In genomic region chrX:41043950-41044349, GRCh38 we compare ENCODE assay signal across 22 cellular contexts. TPM values are rescaled to one million over a fixed set of nuclear protein-coding genes. Genes with fewer than 3 reads are reported as not detected.
DNase-seq lines count a peak whose midpoint lies in the region; TF ChIP-seq lines count a peak whose summit lies in the region.
"Had no signal": no experiment of that assay in that cellular context is flagged by ENCODE, and none has a peak within 500 bp of the region (broad histone marks: within the 10 kb centered on the region; RNA-seq: fewer than 3 reads in every experiment).

No MANE protein-coding gene starts in this region.

- H3K27me3 Mint-ChIP-seq in HFFc6 (ENCODE audit: insufficient read depth) = no peaks in the 10 kb centered on the region
- no peaks in the 10 kb centered on the region for H3K27me3 Mint-ChIP-seq in activated T-helper 2 cell treated with anti-CD3 and anti-CD28 coated beads, Interferon-gamma antibody, Interleukin-2, Interleukin-4, amounts not matched to agents 10 μg/mL and 5 μg/mL and 100 μg/mL, durations not matched to agents 14 hours and 24 hours and 36 hours (ENCODE audit: low read depth)

- peaks cover 11% of the 10 kb centered on the region for H3K27me3 ChIP-seq in adipocyte (replicated peaks; ENCODE audit: control insufficient read depth, insufficient read depth, low read length)
- peaks cover 11% of the 10 kb centered on the region for H3K27me3 ChIP-seq in skeletal muscle satellite cell (ENCODE audit: control insufficient read depth, insufficient read depth, low read length)
- H3K27me3 ChIP-seq: upper lobe of right lung had no signal

- H3K9me3 Mint-ChIP-seq in HFFc6 = no peaks in the 10 kb centered on the region
- no peaks in the 10 kb centered on the region for H3K9me3 Mint-ChIP-seq in activated T-helper 2 cell treated with anti-CD3 and anti-CD28 coated beads, Interferon-gamma antibody, Interleukin-2, Interleukin-4, amounts not matched to agents 10 μg/mL and 5 μg/mL and 100 μg/mL, durations not matched to agents 14 hours and 24 hours and 36 hours
- H3K9me3 Mint-ChIP-seq: natural killer cell treated with Interleukin-12 subunit alpha and Interleukin-12 subunit beta and Interleukin-15 and Interleukin-18, amount 100 ng/mL, for 72 hours; T-cell had no signal

- intact Hi-C loops in activated T-helper 2 cell treated with anti-CD3 and anti-CD28 coated beads, Interferon-gamma antibody, Interleukin-2, Interleukin-4, amounts not matched to agents 10 μg/mL and 5 μg/mL and 100 μg/mL, durations not matched to agents 14 hours and 24 hours and 36 hours (cut with micrococcal nuclease) = no loop called here

- H3K4me3 Mint-ChIP-seq in HFFc6 = no peak overlapping the region
- H3K4me3 Mint-ChIP-seq in activated T-helper 2 cell treated with anti-CD3 and anti-CD28 coated beads, Interferon-gamma antibody, Interleukin-2, Interleukin-4, amounts not matched to agents 10 μg/mL and 5 μg/mL and 100 μg/mL, durations not matched to agents 14 hours and 24 hours and 36 hours (ENCODE audit: low read depth) = no peak overlapping the region
- H3K4me3 Mint-ChIP-seq: natural killer cell treated with Interleukin-12 subunit alpha and Interleukin-12 subunit beta and Interleukin-15 and Interleukin-18, amount 100 ng/mL, for 72 hours; T-cell had no signal

- H3K4me1 ChIP-seq in adipocyte (ENCODE audit: control insufficient read depth, insufficient read depth, low read length) (peaks cover 4% of the 10 kb centered on the region), skeletal muscle satellite cell (ENCODE audit: control insufficient read depth, insufficient read depth, low read length) (peaks cover 12% of the 10 kb centered on the region)
- H3K4me1 ChIP-seq: BLaER1, stomach, upper lobe of right lung had no signal

- peaks cover 14% of the 10 kb centered on the region for H3K4me1 Mint-ChIP-seq in HFFc6 (ENCODE audit: low read depth)
- no peaks in the 10 kb centered on the region for H3K4me1 Mint-ChIP-seq in activated T-helper 2 cell treated with anti-CD3 and anti-CD28 coated beads, Interferon-gamma antibody, Interleukin-2, Interleukin-4, amounts not matched to agents 10 μg/mL and 5 μg/mL and 100 μg/mL, durations not matched to agents 14 hours and 24 hours and 36 hours (ENCODE audit: low read depth)

- no peaks in the 10 kb centered on the region for H3K9me3 ChIP-seq in adipocyte (ENCODE audit: control insufficient read depth, low read length)
- H3K9me3 ChIP-seq in skeletal muscle satellite cell (replicated peaks; ENCODE audit: low read length) = no peaks in the 10 kb centered on the region
- H3K9me3 ChIP-seq: BLaER1, stomach, upper lobe of right lung had no signal

- no peaks in the 10 kb centered on the region for H3K36me3 ChIP-seq in adipocyte (ENCODE audit: control insufficient read depth, insufficient read depth, low read length, severe bottlenecking)
- H3K36me3 ChIP-seq in skeletal muscle satellite cell (ENCODE audit: insufficient read depth, low read length) = no peaks in the 10 kb centered on the region
- H3K36me3 ChIP-seq: BLaER1, stomach, upper lobe of right lung had no signal

- no peak overlapping the region for H3K9ac ChIP-seq in adipocyte (ENCODE audit: low read length)
- H3K9ac ChIP-seq in skeletal muscle satellite cell (ENCODE audit: low read depth, low read length) = no peak overlapping the region
- H3K9ac ChIP-seq: BLaER1 had no signal

- no peak overlapping the region for H3K4me3 ChIP-seq in adipocyte (ENCODE audit: low read length)
- no peak overlapping the region for H3K4me3 ChIP-seq in skeletal muscle satellite cell (ENCODE audit: low read length)
- H3K4me3 ChIP-seq: BLaER1, skin epidermis, stomach, upper lobe of right lung had no signal

- no peaks in the 10 kb centered on the region for H3K36me3 Mint-ChIP-seq in HFFc6 (ENCODE audit: low read depth)
- no peaks in the 10 kb centered on the region for H3K36me3 Mint-ChIP-seq in activated T-helper 2 cell treated with anti-CD3 and anti-CD28 coated beads, Interferon-gamma antibody, Interleukin-2, Interleukin-4, amounts not matched to agents 10 μg/mL and 5 μg/mL and 100 μg/mL, durations not matched to agents 14 hours and 24 hours and 36 hours (ENCODE audit: low read depth)
- H3K36me3 Mint-ChIP-seq: natural killer cell treated with Interleukin-12 subunit alpha and Interleukin-12 subunit beta and Interleukin-15 and Interleukin-18, amount 100 ng/mL, for 72 hours; T-cell had no signal

- TF ChIP-seq CTCF in HFFc6 (IDR thresholded peaks at IDR 0.05) = no peak

- H3K27ac Mint-ChIP-seq in HFFc6 = peak overlapping the region; percentile 7; the same call in 1 of the 2 replicates
- H3K27ac Mint-ChIP-seq in activated T-helper 2 cell treated with anti-CD3 and anti-CD28 coated beads, Interferon-gamma antibody, Interleukin-2, Interleukin-4, amounts not matched to agents 10 μg/mL and 5 μg/mL and 100 μg/mL, durations not matched to agents 14 hours and 24 hours and 36 hours = no peak overlapping the region
- H3K27ac Mint-ChIP-seq: natural killer cell treated with Interleukin-12 subunit alpha and Interleukin-12 subunit beta and Interleukin-15 and Interleukin-18, amount 100 ng/mL, for 72 hours; T-cell had no signal

- DNase-seq in HFFc6 (peak; percentile 24), adipocyte (ENCODE audit: low read depth) (peak; percentile 59), fibroblast of gingiva (ENCODE audit: low read depth) (peak; percentile 5), SK-N-DZ (ENCODE audit: low spot score) (no peak), H4 (ENCODE audit: low spot score) (no peak)
- DNase-seq in stimulated activated CD4-positive, alpha-beta T cell treated with anti-CD3 and anti-CD28 coated beads, Interleukin-12 subunit alpha, Interleukin-12 subunit beta, amount 100 ng/mL, for 4 hours = no peak
- DNase-seq in activated T-helper 2 cell treated with anti-CD3 and anti-CD28 coated beads, Interferon-gamma antibody, Interleukin-2, Interleukin-4, amounts not matched to agents 10 μg/mL and 5 μg/mL and 100 μg/mL, durations not matched to agents 14 hours and 24 hours and 36 hours (ENCODE audit: low spot score) = no peak
- DNase-seq: activated CD4-positive, alpha-beta T cell treated with anti-CD3 and anti-CD28 coated beads, Interleukin-2, amount 50 U/mL, for 1 hour; activated CD8-positive, alpha-beta memory T cell treated with anti-CD3 and anti-CD28 coated beads, Interleukin-2, amount 50 U/mL, for 4 hours; activated gamma-delta T cell treated with Interleukin-2 at 50 U/mL for 16 hours; amygdala; MV-4-11; NCI-H2029; NCI-H524; stimulated activated CD4-positive, alpha-beta T cell treated with anti-CD3 and anti-CD28 coated beads, Interleukin-2, amount 100 ng/mL, for 48 hours; stomach; T-cell; upper lobe of right lung had no signal

- peak overlapping the region; percentile 20 for H3K4me2 ChIP-seq in skeletal muscle satellite cell (ENCODE audit: low read length)
- H3K4me2 ChIP-seq: BLaER1 had no signal

RNA-seq across cellular contexts. Expression of gene USP9X, which starts 41.3 kb away (rescaled TPM):
- total RNA-seq in HFFc6 (2021; fragmentation: NEBNext Ultra II Directional; extraction: Animal tissue kit (Norgen Biotek cat#: 25700)) = 10 to 100 TPM; 54.1 to 73.0 (median 60.9) TPM
- 54.2 and 86.4 TPM in 2 replicates for total RNA-seq in skeletal muscle satellite cell (2012; rRNA removed)
- polyA plus RNA-seq in SK-N-DZ (2014; cell fraction: cytosol; rRNA removed) = 22.7 and 26.4 TPM in 2 replicates
- polyA plus RNA-seq in SK-N-DZ (2014; cell fraction: nucleus; rRNA removed) = 20.9 and 25.1 TPM in 2 replicates
- total RNA-seq in activated T-helper 2 cell treated with anti-CD3 and anti-CD28 coated beads, Interferon-gamma antibody, Interleukin-2, Interleukin-4, amounts not matched to agents 10 μg/mL and 5 μg/mL and 100 μg/mL, durations not matched to agents 14 hours and 24 hours and 36 hours = 53.4 and 54.4 TPM in 2 replicates
- total RNA-seq in H4 (2014; rRNA removed; shearing (Covaris generic)) = 32.1 and 43.5 TPM in 2 replicates

Comparison
In these comparisons a context has a peak if more than half of its experiments do, and no peak if none do; other contexts are left out.
1. DNase-seq: peak in HFFc6 (single experiment), adipocyte (single experiment) and fibroblast of gingiva (single experiment); none in SK-N-DZ (single experiment), stimulated activated CD4-positive, alpha-beta T cell treated with anti-CD3 and anti-CD28 coated beads, Interleukin-12 subunit alpha, Interleukin-12 subunit beta, amount 100 ng/mL, for 4 hours (single experiment), activated T-helper 2 cell treated with anti-CD3 and anti-CD28 coated beads, Interferon-gamma antibody, Interleukin-2, Interleukin-4, amounts not matched to agents 10 μg/mL and 5 μg/mL and 100 μg/mL, durations not matched to agents 14 hours and 24 hours and 36 hours (single experiment) and H4 (single experiment).